23 cellular contexts compared by ENCODE assay signal in the genomic region with DNA sequence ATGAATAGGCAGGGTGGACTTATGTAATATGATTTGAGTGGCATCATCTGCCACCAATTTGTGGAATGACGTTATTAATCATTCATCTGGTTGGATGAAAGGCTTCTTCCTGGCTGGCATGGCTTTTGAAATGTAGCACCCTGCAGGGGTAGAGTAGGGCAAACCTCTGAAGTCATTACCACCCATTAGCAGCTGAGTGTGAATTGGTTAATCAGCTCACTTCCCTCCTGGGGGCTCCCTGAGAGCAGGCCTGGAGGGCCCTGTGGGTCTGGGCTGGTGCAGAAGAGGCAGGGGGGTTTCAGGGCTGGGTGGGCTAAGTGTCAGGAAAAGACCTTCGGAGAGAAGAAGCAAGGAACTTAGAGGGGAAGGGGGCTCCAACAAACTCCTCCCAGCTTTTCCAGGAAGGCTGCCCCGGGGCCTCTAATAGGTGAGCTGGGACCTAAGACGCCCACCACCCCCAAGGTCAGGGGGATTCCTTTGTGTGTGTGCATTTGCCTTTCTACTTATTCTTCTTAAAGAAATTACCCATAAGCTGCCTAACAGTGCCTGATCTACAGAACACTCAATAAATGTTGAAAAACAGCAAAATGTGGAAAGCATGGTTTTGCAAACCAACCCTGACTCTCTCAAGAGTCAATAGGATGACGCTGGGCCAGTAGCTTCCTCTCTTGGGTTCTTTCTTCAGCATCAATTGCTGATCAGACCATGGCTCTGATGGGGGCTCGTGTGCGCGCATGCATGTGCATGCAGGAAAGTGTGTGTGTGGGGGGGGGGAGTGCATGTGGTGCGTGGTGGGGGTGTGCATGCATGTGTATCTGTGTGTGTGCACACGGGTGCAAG. TPM values are rescaled to one million over a fixed set of nuclear protein-coding genes. Genes with fewer than 3 reads are reported as not detected.
DNase-seq lines count a peak whose midpoint lies in the region; ATAC-seq and TF ChIP-seq lines count a peak whose summit lies in the region.
"Had no signal": no experiment of that assay in that cellular context is flagged by ENCODE, and none has a peak within 500 bp of the region (broad histone marks: within the 10 kb centered on the region; RNA-seq: fewer than 3 reads in every experiment).

No MANE protein-coding gene starts in this region.

- H4K20me1 ChIP-seq in neural progenitor cell (ENCODE audit: low read depth) = no peaks in the 10 kb centered on the region

- H3K27me3 ChIP-seq in neural progenitor cell (no peaks in the 10 kb centered on the region), transverse colon (no peaks in the 10 kb centered on the region)
- H3K27me3 ChIP-seq: sigmoid colon had no signal

- H3K36me3 ChIP-seq in neural progenitor cell (no peaks in the 10 kb centered on the region), transverse colon (no peaks in the 10 kb centered on the region)
- H3K36me3 ChIP-seq: sigmoid colon had no signal

- in situ Hi-C loops in transverse colon (cut with MboI; ENCODE audit: low pct_ligation_motif_present in 1 of 4, low pct_unique_long_range_greater_than_20kb in 1 of 4, low sequenced_read_pairs in 3 of 4) = no loop called here

- H3K27ac Mint-ChIP-seq in neural progenitor cell = peak overlapping the region; percentile 54
- H3K27ac Mint-ChIP-seq in T-helper 2 cell treated with Interferon-gamma antibody and Interleukin-4, amounts not matched to agents 5 μg/mL and 100 μg/mL, for 36 hours = no peak overlapping the region
- H3K27ac Mint-ChIP-seq: activated CD4-positive, alpha-beta T cell treated with anti-CD3 and anti-CD28 coated beads, Interleukin-2, amount 10 ng/mL, durations not matched to agents 7 days and 5 days; activated naive CD4-positive, alpha-beta T cell treated with anti-CD3 and anti-CD28 coated beads, Interleukin-2, amount 50 U/mL, for 72 hours; T-helper 1 cell treated with Interleukin-12 subunit alpha and Interleukin-12 subunit beta and Interleukin-4 antibody, amounts not matched to agents 30 μg/mL and 1 μg/mL, for 36 hours had no signal

- H3K4me3 Mint-ChIP-seq in neural progenitor cell = no peak overlapping the region
- H3K4me3 Mint-ChIP-seq in T-helper 2 cell treated with Interferon-gamma antibody and Interleukin-4, amounts not matched to agents 5 μg/mL and 100 μg/mL, for 36 hours = no peak overlapping the region
- H3K4me3 Mint-ChIP-seq: activated CD4-positive, alpha-beta T cell treated with anti-CD3 and anti-CD28 coated beads, Interleukin-2, amount 10 ng/mL, durations not matched to agents 7 days and 5 days; H9; nephron; T-helper 1 cell treated with Interleukin-12 subunit alpha and Interleukin-12 subunit beta and Interleukin-4 antibody, amounts not matched to agents 30 μg/mL and 1 μg/mL, for 36 hours had no signal

- H3K36me3 Mint-ChIP-seq in neural progenitor cell = peaks cover 3% of the 10 kb centered on the region
- H3K36me3 Mint-ChIP-seq in T-helper 2 cell treated with Interferon-gamma antibody and Interleukin-4, amounts not matched to agents 5 μg/mL and 100 μg/mL, for 36 hours (ENCODE audit: low read depth) = no peaks in the 10 kb centered on the region
- H3K36me3 Mint-ChIP-seq: activated naive CD4-positive, alpha-beta T cell treated with anti-CD3 and anti-CD28 coated beads, Interleukin-2, amount 50 U/mL, for 72 hours had no signal

- H3K27me3 Mint-ChIP-seq in neural progenitor cell (ENCODE audit: insufficient read depth, low read depth) = peaks cover 9% of the 10 kb centered on the region
- H3K27me3 Mint-ChIP-seq in T-helper 2 cell treated with Interferon-gamma antibody and Interleukin-4, amounts not matched to agents 5 μg/mL and 100 μg/mL, for 36 hours (ENCODE audit: low read depth) = peaks cover 1% of the 10 kb centered on the region
- H3K27me3 Mint-ChIP-seq: activated CD4-positive, alpha-beta T cell treated with anti-CD3 and anti-CD28 coated beads, Interleukin-2, amount 10 ng/mL, durations not matched to agents 7 days and 5 days had no signal

- DNase-seq in COR-L47 (lab: John Stamatoyannopoulos, UW) (peak; percentile 22), NCI-H1436 (lab: John Stamatoyannopoulos, UW) (peak; percentile 78), NOMO-1 treated with dmso at 0.1 percent for 144 hours (lab: John Stamatoyannopoulos, UW; ENCODE audit: unreplicated experiment) (peak; percentile 8), neural progenitor cell (ENCODE audit: low spot score) (no peak), transverse colon (no peak), dermis blood vessel endothelial cell (no peak)
- DNase-seq in T-helper 2 cell treated with Interferon-gamma antibody and Interleukin-4, amounts not matched to agents 5 μg/mL and 100 μg/mL, for 36 hours (ENCODE audit: low spot score) = no peak
- DNase-seq: activated CD4-positive, alpha-beta T cell treated with anti-CD3 and anti-CD28 coated beads, Interleukin-2, amount 10 ng/mL, durations not matched to agents 7 days and 5 days; aorta; DMS 273 treated with DMSO at 0.1 percent for 48 hours; foreskin fibroblast; H9; NCI-H2029 treated with DMSO at 0.1 percent for 48 hours; NCI-H524 treated with DMSO at 0.1 percent for 48 hours; PC-9; SHP77 treated with DMSO at 0.1 percent for 48 hours; sigmoid colon had no signal

- peaks cover 6% of the 10 kb centered on the region for H3F3A ChIP-seq in neural progenitor cell (ENCODE audit: low read depth)

- H3K4me2 ChIP-seq in neural progenitor cell = peak overlapping the region; percentile 27

- 76 to 79% methylated on average over 6 to 10 of the region's 10 CpGs for WGBS in transverse colon (ENCODE audit: low coverage in 1 of 2), 2 donors

- no peak overlapping the region for H3K4me3 ChIP-seq in neural progenitor cell
- H3K4me3 ChIP-seq in transverse colon = no peak overlapping the region
- H3K4me3 ChIP-seq: PC-9, sigmoid colon had no signal

- H3K4me1 ChIP-seq in neural progenitor cell = peaks cover 32% of the 10 kb centered on the region
- H3K4me1 ChIP-seq in transverse colon = no peaks in the 10 kb centered on the region
- H3K4me1 ChIP-seq: sigmoid colon had no signal

- H3K4me1 Mint-ChIP-seq in neural progenitor cell = peaks cover 32% of the 10 kb centered on the region
- H3K4me1 Mint-ChIP-seq in T-helper 2 cell treated with Interferon-gamma antibody and Interleukin-4, amounts not matched to agents 5 μg/mL and 100 μg/mL, for 36 hours (ENCODE audit: low read depth) = no peaks in the 10 kb centered on the region
- H3K4me1 Mint-ChIP-seq: activated CD4-positive, alpha-beta T cell treated with anti-CD3 and anti-CD28 coated beads, Interleukin-2, amount 10 ng/mL, durations not matched to agents 7 days and 5 days had no signal

- no peak for TF ChIP-seq EP300 in transverse colon (IDR thresholded peaks at IDR 0.05; ENCODE audit: low read depth)

- TF ChIP-seq CTCF in neural progenitor cell (IDR thresholded peaks at IDR 0.05) (no peak), transverse colon (IDR thresholded peaks at IDR 0.05) (no peak)

- peaks cover 16% of the 10 kb centered on the region for H3K9me3 Mint-ChIP-seq in neural progenitor cell
- H3K9me3 Mint-ChIP-seq in T-helper 2 cell treated with Interferon-gamma antibody and Interleukin-4, amounts not matched to agents 5 μg/mL and 100 μg/mL, for 36 hours = no peaks in the 10 kb centered on the region
- H3K9me3 Mint-ChIP-seq: activated CD4-positive, alpha-beta T cell treated with anti-CD3 and anti-CD28 coated beads, Interleukin-2, amount 10 ng/mL, durations not matched to agents 7 days and 5 days; activated naive CD4-positive, alpha-beta T cell treated with anti-CD3 and anti-CD28 coated beads, Interleukin-2, amount 50 U/mL, for 72 hours; T-helper 1 cell treated with Interleukin-12 subunit alpha and Interleukin-12 subunit beta and Interleukin-4 antibody, amounts not matched to agents 30 μg/mL and 1 μg/mL, for 36 hours had no signal

- H3K9ac ChIP-seq in neural progenitor cell = no peak overlapping the region

- no peak for ATAC-seq in HG03108 (IDR thresholded peaks at IDR 0.05; ENCODE audit: unreplicated experiment)
- ATAC-seq: activated naive CD4-positive, alpha-beta T cell treated with anti-CD3 and anti-CD28 coated beads, Interleukin-2, amount 50 U/mL, for 72 hours had no signal

- H3K9me3 ChIP-seq in neural progenitor cell (ENCODE audit: low read depth) = no peaks in the 10 kb centered on the region
- no peaks in the 10 kb centered on the region for H3K9me3 ChIP-seq in transverse colon
- H3K9me3 ChIP-seq: sigmoid colon had no signal

- intact Hi-C loops in transverse colon (cut with DNase I; ENCODE audit: low total_unique reads) = no loop called here

- no peak for TF ChIP-seq POLR2A in transverse colon (IDR thresholded peaks at IDR 0.05)

- H3K79me2 ChIP-seq in neural progenitor cell (ENCODE audit: low read depth) = no peaks in the 10 kb centered on the region

- H3K27ac ChIP-seq in neural progenitor cell (no peak overlapping the region), transverse colon (no peak overlapping the region)
- H3K27ac ChIP-seq: C4-2B, epithelial cell of prostate, PC-9, sigmoid colon had no signal

- no peak overlapping the region for H2AFZ ChIP-seq in neural progenitor cell (replicated peaks)
- H2AFZ ChIP-seq: PC-9 had no signal

RNA-seq across cellular contexts. Expression of gene ZNF516, which starts 49.7 kb away (rescaled TPM):
- total RNA-seq in neural progenitor cell (ENCODE audit: low replicate concordance) (45.5 and 83.3 TPM in 2 replicates), transverse colon (10 to 100 TPM; 19.4 to 37.8 (median 26.7) TPM), dermis blood vessel endothelial cell (12.3 and 13.2 TPM in 2 replicates)

Comparison
In these comparisons a context has a peak if more than half of its experiments do, and no peak if none do; other contexts are left out.
1. DNase-seq: peak in COR-L47 (single experiment), NCI-H1436 (single experiment) and NOMO-1 treated with dmso at 0.1 percent for 144 hours (single experiment); none in neural progenitor cell (single experiment), T-helper 2 cell treated with Interferon-gamma antibody and Interleukin-4, amounts not matched to agents 5 μg/mL and 100 μg/mL, for 36 hours (single experiment), transverse colon (single experiment) and dermis blood vessel endothelial cell (single experiment).